In the genomic region with DNA sequence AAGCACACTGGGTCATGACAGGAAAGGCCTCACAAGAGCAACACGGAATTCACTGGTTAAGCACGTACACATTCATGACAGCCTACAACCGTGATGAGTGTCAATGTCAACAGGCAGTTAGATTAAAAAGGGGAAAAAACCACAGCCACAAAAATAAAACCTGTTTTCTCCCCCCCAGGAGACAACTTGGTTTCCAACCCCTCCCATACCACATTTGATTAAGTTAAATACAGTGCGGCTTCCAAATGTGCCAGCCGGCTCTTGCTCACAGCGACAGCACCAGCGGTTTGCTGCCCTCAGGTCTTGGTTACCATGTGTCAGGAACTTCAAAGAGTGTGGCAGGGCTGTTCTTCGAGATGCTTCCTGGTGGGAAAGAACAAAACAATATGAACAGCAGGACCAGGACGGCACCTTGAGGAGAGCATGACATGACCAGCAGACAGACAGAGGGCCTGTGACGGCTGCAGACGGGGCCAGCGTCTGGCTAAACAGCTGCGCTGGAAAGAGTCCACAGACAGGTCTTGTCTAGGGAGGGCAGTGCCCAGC, we compare ENCODE assay signal across 12 cellular contexts.
A peak's percentile ranks its signal among the peaks of the same experiment; 100 is the strongest.
DNase-seq lines count a peak whose midpoint lies in the region; ATAC-seq and TF ChIP-seq lines count a peak whose summit lies in the region.
"Had no signal": no experiment of that assay in that cellular context is flagged by ENCODE, and none has a peak within 500 bp of the region (broad histone marks: within the 10 kb centered on the region; RNA-seq: fewer than 3 reads in every experiment).

No MANE protein-coding gene starts in this region.

- H3K9me3 ChIP-seq in cardiac muscle cell (ENCODE audit: low read depth) (no peaks in the 10 kb centered on the region), heart left ventricle (no peaks in the 10 kb centered on the region), HAP-1 (no peaks in the 10 kb centered on the region), tibial nerve (no peaks in the 10 kb centered on the region)
- H3K9me3 ChIP-seq: colonic mucosa had no signal

- H3K27ac ChIP-seq in cardiac muscle cell (peak overlapping the region; percentile 54), heart left ventricle (no peak overlapping the region), tibial nerve (no peak overlapping the region)
- H3K27ac ChIP-seq: colonic mucosa had no signal

- no peak for TF ChIP-seq EP300 in tibial nerve (IDR thresholded peaks at IDR 0.05)

- H3K4me3 ChIP-seq in cardiac muscle cell, result no peak overlapping the region
- H3K4me3 ChIP-seq in heart left ventricle, result no peak overlapping the region
- H3K4me3 ChIP-seq in HAP-1, result no peak overlapping the region
- H3K4me3 ChIP-seq in tibial nerve, result no peak overlapping the region
- H3K4me3 ChIP-seq: colonic mucosa had no signal

- no peak for ATAC-seq in heart left ventricle
- ATAC-seq in stimulated activated naive CD8-positive, alpha-beta T cell treated with anti-CD3 and anti-CD28 coated beads, Interleukin-15, Interleukin-2, amounts not matched to agents 100 U/mL and 50 U/mL, for 24 hours, result peak; percentile 51
- no peak for ATAC-seq in GM21381 (IDR thresholded peaks at IDR 0.05; ENCODE audit: unreplicated experiment)

- WGBS in heart left ventricle, 4 donors, result 66 to 79% (median 77%) methylated on average over 13 of the region's 13 CpGs
- WGBS in tibial nerve, 2 donors, result 79 to 83% methylated on average over 13 of the region's 13 CpGs

- H3K36me3 ChIP-seq in cardiac muscle cell, result no peaks in the 10 kb centered on the region
- peaks cover 0 to 24% (median 5%) of the 10 kb centered on the region in 9 donors for H3K36me3 ChIP-seq in heart left ventricle
- no peaks in the 10 kb centered on the region; the same call in 1 of the 2 replicates for H3K36me3 ChIP-seq in HAP-1 (replicated peaks)
- H3K36me3 ChIP-seq in tibial nerve, result peaks cover 0 to 58% (median 0%) of the 10 kb centered on the region in 3 donors
- H3K36me3 ChIP-seq: colonic mucosa had no signal

- DNase-seq in cardiac muscle cell (ENCODE audit: low read depth in 1 of 2, low spot score in 1 of 2), result peak in 1 of 2 donors; percentile 38
- no peak for DNase-seq in heart left ventricle
- DNase-seq in activated CD8-positive, alpha-beta memory T cell treated with anti-CD3 and anti-CD28 coated beads, Interleukin-2, amount 50 U/mL, for 4 hours, result peak; percentile 23
- DNase-seq in islet precursor cell, result peak; percentile 69
- peak; percentile 16 for DNase-seq in stimulated activated naive CD8-positive, alpha-beta T cell treated with anti-CD3 and anti-CD28 coated beads, Interleukin-15, Interleukin-2, amounts not matched to agents 100 U/mL and 50 U/mL, for 24 hours
- DNase-seq in HAP-1 (ENCODE audit: low spot score in 2 of 2), result no peak
- no peak for DNase-seq in tibial nerve (ENCODE audit: low spot score in 2 of 2)
- DNase-seq: AML-193, colonic mucosa, NCI-H1105, NCI-H526 treated with DMSO at 0.1 percent for 48 hours had no signal

- no peak for TF ChIP-seq POLR2A in heart left ventricle (IDR thresholded peaks at IDR 0.05)
- no peak for TF ChIP-seq POLR2A in tibial nerve (IDR thresholded peaks at IDR 0.05)

- peaks cover 8% of the 10 kb centered on the region for H3K4me1 ChIP-seq in cardiac muscle cell (ENCODE audit: low read depth)
- H3K4me1 ChIP-seq in heart left ventricle, result no peaks in the 10 kb centered on the region
- H3K4me1 ChIP-seq in HAP-1, result no peaks in the 10 kb centered on the region
- no peaks in the 10 kb centered on the region for H3K4me1 ChIP-seq in tibial nerve
- H3K4me1 ChIP-seq: colonic mucosa had no signal

- intact Hi-C loops in heart left ventricle (cut with DNase I), result no loop called here

- in situ Hi-C loops in HAP-1 (cut with MboI; ENCODE audit: low sequenced_read_pairs), result no loop called here

- no peaks in the 10 kb centered on the region for H3K27me3 ChIP-seq in cardiac muscle cell
- no peaks in the 10 kb centered on the region for H3K27me3 ChIP-seq in heart left ventricle
- no peaks in the 10 kb centered on the region for H3K27me3 ChIP-seq in HAP-1 (ENCODE audit: low read depth)
- no peaks in the 10 kb centered on the region for H3K27me3 ChIP-seq in tibial nerve
- H3K27me3 ChIP-seq: colonic mucosa had no signal

- no peak for TF ChIP-seq CTCF in cardiac muscle cell (IDR thresholded peaks at IDR 0.05; ENCODE audit: low read depth, low read length)
- no peak for TF ChIP-seq CTCF in heart left ventricle (IDR thresholded peaks at IDR 0.05)
- no peak for TF ChIP-seq CTCF in tibial nerve (IDR thresholded peaks at IDR 0.05)

Comparison
In these comparisons a context has a peak if more than half of its experiments do, and no peak if none do; other contexts are left out.
1. DNase-seq: peak in activated CD8-positive, alpha-beta memory T cell treated with anti-CD3 and anti-CD28 coated beads, Interleukin-2, amount 50 U/mL, for 4 hours (single experiment), islet precursor cell (single experiment) and stimulated activated naive CD8-positive, alpha-beta T cell treated with anti-CD3 and anti-CD28 coated beads, Interleukin-15, Interleukin-2, amounts not matched to agents 100 U/mL and 50 U/mL, for 24 hours (single experiment); none in heart left ventricle (0 of 5), HAP-1 (0 of 2) and tibial nerve (0 of 2).